Comparison of ENCODE assay signal across 17 cellular contexts in the genomic region with DNA sequence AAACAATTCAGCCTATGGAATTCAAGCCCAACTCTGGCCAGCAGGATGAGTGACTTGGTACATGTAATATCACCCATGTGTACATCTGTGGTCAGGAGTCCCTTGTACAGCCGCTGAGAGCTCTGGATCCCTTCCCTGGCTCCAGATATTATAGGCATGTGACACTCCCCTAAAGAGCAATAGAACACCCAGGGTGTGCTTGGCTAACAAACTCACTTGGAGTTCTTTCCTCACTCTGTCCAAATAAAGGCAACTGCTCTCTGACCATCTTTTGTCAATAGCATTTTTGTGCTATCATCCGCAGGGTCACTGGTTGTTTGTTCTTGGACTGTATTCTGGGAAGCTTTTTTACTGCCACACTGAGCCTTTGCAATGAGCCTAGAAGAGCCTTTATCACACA.
A peak's percentile ranks its signal among the peaks of the same experiment; 100 is the strongest.
DNase-seq lines count a peak whose midpoint lies in the region; TF ChIP-seq lines count a peak whose summit lies in the region.
"Had no signal": no experiment of that assay in that cellular context is flagged by ENCODE, and none has a peak within 500 bp of the region (broad histone marks: within the 10 kb centered on the region; RNA-seq: fewer than 3 reads in every experiment).

No MANE protein-coding gene starts in this region.

- H3K27ac ChIP-seq in hepatocyte (peak overlapping the region; percentile 84), prostate gland (no peak overlapping the region), coronary artery (no peak overlapping the region)

- no peak overlapping the region for H3K4me3 Mint-ChIP-seq in mesothelial cell of epicardium
- H3K4me3 Mint-ChIP-seq: activated CD8-positive, alpha-beta memory T cell treated with anti-CD3 and anti-CD28 coated beads, Interleukin-2, amount 10 ng/mL, durations not matched to agents 7 days and 5 days; neural crest cell; stimulated activated naive CD8-positive, alpha-beta T cell treated with anti-CD3 and anti-CD28 coated beads, Interleukin-15, amount 100 ng/mL, for 72 hours had no signal

- TF ChIP-seq CTCF in hepatocyte (IDR thresholded peaks at IDR 0.05; ENCODE audit: poor library complexity) (no peak), prostate gland (IDR thresholded peaks at IDR 0.05) (no peak), mesothelial cell of epicardium (IDR thresholded peaks at IDR 0.05; ENCODE audit: unreplicated experiment) (no peak), coronary artery (IDR thresholded peaks at IDR 0.05) (no peak)

- peaks cover 5% of the 10 kb centered on the region for H3K9me3 Mint-ChIP-seq in mesothelial cell of epicardium

- H3K9me2 ChIP-seq in hepatocyte (replicated peaks; ENCODE audit: insufficient read depth) = no peaks in the 10 kb centered on the region

- no peaks in the 10 kb centered on the region for H3K4me1 Mint-ChIP-seq in mesothelial cell of epicardium
- H3K4me1 Mint-ChIP-seq: activated CD8-positive, alpha-beta memory T cell treated with anti-CD3 and anti-CD28 coated beads, Interleukin-2, amount 10 ng/mL, durations not matched to agents 7 days and 5 days; stimulated activated naive CD8-positive, alpha-beta T cell treated with anti-CD3 and anti-CD28 coated beads, Interleukin-15, amount 100 ng/mL, for 72 hours had no signal

- H3K36me3 ChIP-seq in hepatocyte (replicated peaks; ENCODE audit: insufficient read depth, low read depth) = no peaks in the 10 kb centered on the region
- H3K36me3 ChIP-seq in prostate gland = no peaks in the 10 kb centered on the region

- no peak for TF ChIP-seq POLR2A in prostate gland (IDR thresholded peaks at IDR 0.05)

- peak; percentile 90 for DNase-seq in EH (ENCODE audit: low read depth)
- peak; percentile 31 for DNase-seq in astrocyte of the hippocampus (ENCODE audit: low read depth, low spot score)
- DNase-seq in hepatocyte (ENCODE audit: low spot score) = peak; percentile 61
- DNase-seq in prostate gland (ENCODE audit: low spot score) = peak; percentile 30
- DNase-seq in NCI-H2029 treated with DMSO at 0.1 percent for 48 hours (lab: John Stamatoyannopoulos, UW) = no peak
- no peak for DNase-seq in DMS53 treated with DMSO at 0.1 percent for 48 hours (lab: John Stamatoyannopoulos, UW; ENCODE audit: unreplicated experiment)
- DNase-seq in mesothelial cell of epicardium (ENCODE audit: low spot score in 2 of 2, unreplicated experiment in 2 of 2) = no peak
- no peak for DNase-seq in coronary artery (ENCODE audit: low spot score)
- DNase-seq: activated CD4-positive, CD25-positive, alpha-beta regulatory T cell; activated CD8-positive, alpha-beta memory T cell treated with anti-CD3 and anti-CD28 coated beads, Interleukin-2, amount 10 ng/mL, durations not matched to agents 7 days and 5 days; activated naive CD4-positive, alpha-beta T cell treated with Interleukin-2 at 50 U/mL for 16 hours; DMS153; NCI-H187; NCI-H526; small intestine; stimulated activated naive CD8-positive, alpha-beta T cell treated with anti-CD3 and anti-CD28 coated beads, Interleukin-15, amount 100 ng/mL, for 72 hours had no signal

- H3K4me1 ChIP-seq in hepatocyte (ENCODE audit: insufficient read depth) (no peaks in the 10 kb centered on the region), prostate gland (replicated peaks) (no peaks in the 10 kb centered on the region)

- H3K36me3 Mint-ChIP-seq in mesothelial cell of epicardium = no peaks in the 10 kb centered on the region
- H3K36me3 Mint-ChIP-seq: activated CD8-positive, alpha-beta memory T cell treated with anti-CD3 and anti-CD28 coated beads, Interleukin-2, amount 10 ng/mL, durations not matched to agents 7 days and 5 days had no signal

- H3K79me2 ChIP-seq in hepatocyte = no peaks in the 10 kb centered on the region

- H2AFZ ChIP-seq in hepatocyte = no peak overlapping the region

- WGBS in hepatocyte (ENCODE audit: low lambda C conversion rate, missing lambda C conversion rate) = 73% methylated on average over 2 of the region's 2 CpGs
- 32% methylated on average over 2 of the region's 2 CpGs for WGBS in prostate gland

- intact Hi-C loops in prostate gland (cut with DNase I) = no loop called here

- H3K27me3 ChIP-seq in hepatocyte (no peaks in the 10 kb centered on the region), prostate gland (replicated peaks; ENCODE audit: insufficient read depth) (peaks cover 3% of the 10 kb centered on the region)

- H3K9me3 ChIP-seq in hepatocyte (ENCODE audit: low read depth) (no peaks in the 10 kb centered on the region), prostate gland (no peaks in the 10 kb centered on the region)

- H3K27me3 Mint-ChIP-seq in mesothelial cell of epicardium (ENCODE audit: low read depth) = peaks cover 22% of the 10 kb centered on the region
- H3K27me3 Mint-ChIP-seq: activated CD8-positive, alpha-beta memory T cell treated with anti-CD3 and anti-CD28 coated beads, Interleukin-2, amount 10 ng/mL, durations not matched to agents 7 days and 5 days had no signal

- H3K4me3 ChIP-seq in hepatocyte (no peak overlapping the region), prostate gland (no peak overlapping the region), coronary artery (no peak overlapping the region)

- no peak overlapping the region for H3K27ac Mint-ChIP-seq in mesothelial cell of epicardium
- H3K27ac Mint-ChIP-seq: activated CD8-positive, alpha-beta memory T cell treated with anti-CD3 and anti-CD28 coated beads, Interleukin-2, amount 10 ng/mL, durations not matched to agents 7 days and 5 days; stimulated activated naive CD8-positive, alpha-beta T cell treated with anti-CD3 and anti-CD28 coated beads, Interleukin-15, amount 100 ng/mL, for 72 hours had no signal

- no peaks in the 10 kb centered on the region for H4K20me1 ChIP-seq in hepatocyte (ENCODE audit: insufficient read depth, poor library complexity, severe bottlenecking)

- no peak overlapping the region for H3K4me2 ChIP-seq in hepatocyte

Comparison
In these comparisons a context has a peak if more than half of its experiments do, and no peak if none do; other contexts are left out.
1. DNase-seq: peak in EH (single experiment), astrocyte of the hippocampus (single experiment), hepatocyte (single experiment) and prostate gland (single experiment); none in NCI-H2029 treated with DMSO at 0.1 percent for 48 hours (single experiment), DMS53 treated with DMSO at 0.1 percent for 48 hours (single experiment), mesothelial cell of epicardium (0 of 2) and coronary artery (single experiment).